20 cellular contexts compared by ENCODE assay signal in genomic region chr9:108913391-108913790, GRCh38. TPM values are rescaled to one million over a fixed set of nuclear protein-coding genes. Genes with fewer than 3 reads are reported as not detected.
DNase-seq lines count a peak whose midpoint lies in the region; ATAC-seq and TF ChIP-seq lines count a peak whose summit lies in the region.
"Had no signal": no experiment of that assay in that cellular context is flagged by ENCODE, and none has a peak within 500 bp of the region (broad histone marks: within the 10 kb centered on the region; RNA-seq: fewer than 3 reads in every experiment).

No MANE protein-coding gene starts in this region.

- in situ Hi-C loops in HAP-1 (cut with MboI; ENCODE audit: low sequenced_read_pairs): no loop called here

- H3K9me3 ChIP-seq in cardiac muscle cell (ENCODE audit: low read depth) (no peaks in the 10 kb centered on the region), HAP-1 (no peaks in the 10 kb centered on the region)

- H3K27me3 ChIP-seq in cardiac muscle cell (no peaks in the 10 kb centered on the region), HAP-1 (ENCODE audit: low read depth) (no peaks in the 10 kb centered on the region)

- peaks cover 14% of the 10 kb centered on the region for H3K4me1 ChIP-seq in cardiac muscle cell (ENCODE audit: low read depth)
- no peaks in the 10 kb centered on the region for H3K4me1 ChIP-seq in HAP-1

- H3K4me3 ChIP-seq in cardiac muscle cell (no peak overlapping the region), HAP-1 (no peak overlapping the region)
- H3K4me3 ChIP-seq: GM12878, GM23338 had no signal

- DNase-seq in cardiac muscle cell (ENCODE audit: low read depth in 1 of 2, low spot score in 1 of 2): peak in 1 of 2 donors; percentile 3
- no peak for DNase-seq in left cardiac atrium
- peak; percentile 57 for DNase-seq in NOMO-1 treated with dmso at 0.1 percent for 144 hours (lab: John Stamatoyannopoulos, UW; ENCODE audit: unreplicated experiment)
- DNase-seq in fibroblast of gingiva (ENCODE audit: low read depth): peak; percentile 26
- no peak for DNase-seq in HAP-1 (ENCODE audit: low spot score in 2 of 2)
- DNase-seq in stimulated activated CD4-positive, alpha-beta T cell treated with anti-CD3 and anti-CD28 coated beads, Interleukin-1b, Interleukin-23, amount 100 ng/mL, for 48 hours: no peak
- no peak for DNase-seq in GM19240 (ENCODE audit: insufficient read length, low spot score)
- DNase-seq: C1 segment of cervical spinal cord, DND-41, NCI-H1048, NCI-H146, NCI-H2081 treated with DMSO at 0.1 percent for 48 hours, NCI-H510A, NCI-H774, SHP77 treated with DMSO at 0.1 percent for 48 hours had no signal

- ATAC-seq in left cardiac atrium: no peak
- ATAC-seq in HG03175 (IDR thresholded peaks at IDR 0.05; ENCODE audit: unreplicated experiment): no peak
- ATAC-seq: GM12878, GM23338, HepG2 had no signal

- H3K36me3 ChIP-seq in cardiac muscle cell (peaks cover 46% of the 10 kb centered on the region), HAP-1 (replicated peaks) (peaks cover 51% of the 10 kb centered on the region)

- H3K27ac ChIP-seq in cardiac muscle cell: peak overlapping the region; percentile 13

- intact Hi-C loops in left cardiac atrium (cut with DNase I): no loop called here

- TF ChIP-seq CTCF in cardiac muscle cell (IDR thresholded peaks at IDR 0.05; ENCODE audit: low read depth, low read length): no peak

RNA-seq across cellular contexts. Expression of gene ELP1, which starts 20.5 kb away (rescaled TPM):
- total RNA-seq in cardiac muscle cell (31.7 and 42.6 TPM in 2 replicates), left cardiac atrium (10 to 100 TPM; 19.1 to 27.0 TPM)
- polyA plus RNA-seq in cardiac muscle cell: 25.0 and 25.7 TPM in 2 replicates

RNA-seq across cellular contexts. Expression of gene ABITRAM, which starts 20.8 kb away (rescaled TPM):
- total RNA-seq in cardiac muscle cell: 7.6 and 9.3 TPM in 2 replicates
- polyA plus RNA-seq in cardiac muscle cell: 20.4 and 30.1 TPM in 2 replicates
- 10 to 100 TPM in 1 of 2 donors, 1 to 10 TPM in 1; 7.4 to 12.4 TPM for total RNA-seq in left cardiac atrium

RNA-seq across cellular contexts. Expression of gene ACTL7A, which starts 51.3 kb away (rescaled TPM):
- total RNA-seq in cardiac muscle cell: not detected in 2 replicates
- not detected in 2 replicates for polyA plus RNA-seq in cardiac muscle cell
- not detected for total RNA-seq in left cardiac atrium
- total RNA-seq: GM12878, GM23338, HepG2, OCI-LY7 had no signal
- polyA plus RNA-seq: GM12878, GM23338, HepG2 had no signal

RNA-seq across cellular contexts. Expression of gene ACTL7B, which starts 57.6 kb away (rescaled TPM):
- total RNA-seq in cardiac muscle cell (0.07 TPM in 1 of 2 replicates, not detected in the other), left cardiac atrium (not detected)
- polyA plus RNA-seq in cardiac muscle cell: not detected in 2 replicates
- total RNA-seq: GM12878, GM23338, OCI-LY7 had no signal
- polyA plus RNA-seq: GM12878, GM23338 had no signal

Comparison
In these comparisons a context has a peak if more than half of its experiments do, and no peak if none do; other contexts are left out.
1. DNase-seq: peak in NOMO-1 treated with dmso at 0.1 percent for 144 hours (single experiment) and fibroblast of gingiva (single experiment); none in left cardiac atrium (single experiment), HAP-1 (0 of 2), stimulated activated CD4-positive, alpha-beta T cell treated with anti-CD3 and anti-CD28 coated beads, Interleukin-1b, Interleukin-23, amount 100 ng/mL, for 48 hours (single experiment) and GM19240 (single experiment).